15 cellular contexts compared by ENCODE assay signal in genomic region chr11:130738618-130739017, GRCh38.
A peak's percentile ranks its signal among the peaks of the same experiment; 100 is the strongest.
DNase-seq lines count a peak whose midpoint lies in the region; ATAC-seq, FAIRE-seq and TF ChIP-seq lines count a peak whose summit lies in the region.
"Had no signal": no experiment of that assay in that cellular context is flagged by ENCODE, and none has a peak within 500 bp of the region (broad histone marks: within the 10 kb centered on the region; RNA-seq: fewer than 3 reads in every experiment).

No MANE protein-coding gene starts in this region.

- dilution Hi-C loops in keratinocyte (cut with MboI; ENCODE audit: extremely low pct_ligation_motif_present, low sequenced_read_pairs), result no loop called here

- H3K4me3 ChIP-seq in heart left ventricle (peak overlapping the region in 1 of 12 donors; percentile 12), adrenal gland (no peak overlapping the region), keratinocyte (ENCODE audit: control insufficient read depth in 2 of 3, extremely low read depth in 1 of 3, insufficient read depth in 2 of 3, low read depth in 1 of 3, low read length in 3 of 3) (no peak overlapping the region), upper lobe of right lung (no peak overlapping the region), pancreas (no peak overlapping the region)
- H3K4me3 ChIP-seq: A549, prostate gland had no signal

- no peaks in the 10 kb centered on the region for H3K79me2 ChIP-seq in keratinocyte (ENCODE audit: control insufficient read depth, insufficient read depth, low read length)

- H4K20me1 ChIP-seq in keratinocyte (ENCODE audit: control insufficient read depth, extremely low read depth, insufficient read depth, low read length), result no peaks in the 10 kb centered on the region

- H2AFZ ChIP-seq in keratinocyte (ENCODE audit: control insufficient read depth, low read length), result peak overlapping the region; percentile 85

- TF ChIP-seq POLR2A in heart left ventricle (IDR thresholded peaks at IDR 0.05) (no peak), adrenal gland (IDR thresholded peaks at IDR 0.05) (no peak)

- H3K27ac ChIP-seq in heart left ventricle (peak overlapping the region in 9 of 12 donors; percentile 7 to 74 (median 54)), adrenal gland (peak overlapping the region in 3 of 5 donors; percentile 6 to 78 (median 24)), keratinocyte (ENCODE audit: control insufficient read depth, insufficient read depth, low read length) (no peak overlapping the region), upper lobe of right lung (peak overlapping the region; percentile 28), pancreas (no peak overlapping the region)
- H3K27ac ChIP-seq: A549, prostate gland had no signal

- H3K36me3 ChIP-seq in heart left ventricle, result no peaks in the 10 kb centered on the region
- no peaks in the 10 kb centered on the region for H3K36me3 ChIP-seq in adrenal gland (replicated peaks in 1 of 2)
- no peaks in the 10 kb centered on the region for H3K36me3 ChIP-seq in keratinocyte (ENCODE audit: control insufficient read depth in 2 of 2, extremely low read depth in 1 of 2, insufficient read depth in 2 of 2, low read length in 2 of 2)
- H3K36me3 ChIP-seq in upper lobe of right lung, result no peaks in the 10 kb centered on the region
- H3K36me3 ChIP-seq in pancreas, result no peaks in the 10 kb centered on the region
- H3K36me3 ChIP-seq: prostate gland had no signal

- WGBS in heart left ventricle, 4 donors, result 79 to 86% (median 80%) methylated on average over 4 of the region's 4 CpGs
- 31 to 49% (median 42%) methylated on average over 4 of the region's 4 CpGs for WGBS in adrenal gland, 4 donors
- 54 to 60% methylated on average over 4 of the region's 4 CpGs for WGBS in pancreas, 2 donors

- H3K9me1 ChIP-seq in keratinocyte (ENCODE audit: control insufficient read depth, extremely low read depth, insufficient read depth, low read length), result no peaks in the 10 kb centered on the region

- H3K9ac ChIP-seq in keratinocyte (ENCODE audit: control insufficient read depth, extremely low read depth, insufficient read depth, low read length), result no peak overlapping the region

- peak overlapping the region; percentile 68 for H3K4me2 ChIP-seq in keratinocyte (ENCODE audit: control insufficient read depth, extremely low read depth, insufficient read depth, low read depth, low read length)
- H3K4me2 ChIP-seq: A549 had no signal

- TF ChIP-seq CTCF in heart left ventricle (IDR thresholded peaks at IDR 0.05) (no peak), adrenal gland (IDR thresholded peaks at IDR 0.05) (no peak), keratinocyte (optimal IDR thresholded peaks at IDR 0.05 in 1 of 3, IDR thresholded peaks at IDR 0.05 in 1 of 3, conservative IDR thresholded peaks at IDR 0.05 in 1 of 3; ENCODE audit: extremely low read depth in 1 of 3, insufficient read depth in 2 of 3, low read length in 3 of 3) (no peak), upper lobe of right lung (IDR thresholded peaks at IDR 0.05) (no peak), pancreas (IDR thresholded peaks at IDR 0.05) (no peak)

- DNase-seq in heart left ventricle, result no peak
- DNase-seq in cardiac septum (ENCODE audit: low spot score), result no peak
- DNase-seq in adrenal gland, result no peak
- no peak for DNase-seq in keratinocyte (ENCODE audit: low read depth, low spot score)
- DNase-seq in upper lobe of right lung, result no peak
- no peak for DNase-seq in NCI-H2196 treated with DMSO at 0.1 percent for 48 hours (lab: John Stamatoyannopoulos, UW; ENCODE audit: unreplicated experiment)
- no peak for DNase-seq in pancreas
- DNase-seq: activated CD4-positive, alpha-beta T cell treated with anti-CD3 and anti-CD28 coated beads, Interleukin-2, amount 10 ng/mL, durations not matched to agents 7 days and 5 days; activated T-cell treated with anti-CD3 and anti-CD28 coated beads, Interleukin-2, amount 50 U/mL, for 1 hour; MV-4-11; substantia nigra had no signal

- FAIRE-seq in keratinocyte (lab: Jason Lieb, UNC), result no peak
- FAIRE-seq in pancreas (lab: Jason Lieb, UNC), result no peak
- FAIRE-seq: A549, H54 had no signal

- H3K27me3 ChIP-seq in heart left ventricle (no peaks in the 10 kb centered on the region), adrenal gland (no peaks in the 10 kb centered on the region), keratinocyte (ENCODE audit: control insufficient read depth, extremely low read depth, insufficient read depth, low read length) (no peaks in the 10 kb centered on the region), upper lobe of right lung (no peaks in the 10 kb centered on the region), pancreas (no peaks in the 10 kb centered on the region)

- intact Hi-C loops in heart left ventricle (cut with DNase I) (loop anchor here in 4 of 10 donors (5.0 to 10.0 kb wide), 4 partner anchors 214 to 301 kb away; no protein-coding TSS in a partner anchor), cardiac septum (cut with DNase I) (loop anchor here (5.0 kb wide), 1 partner anchor 66 kb away; no protein-coding TSS in a partner anchor), adrenal gland (cut with DNase I) (no loop called here), upper lobe of right lung (cut with DNase I) (no loop called here), pancreas (cut with DNase I) (no loop called here)

- H3K4me1 ChIP-seq in heart left ventricle, result peaks cover 3 to 24% (median 18%) of the 10 kb centered on the region in 12 donors
- no peaks in the 10 kb centered on the region for H3K4me1 ChIP-seq in adrenal gland (replicated peaks in 1 of 2)
- peaks cover 15% of the 10 kb centered on the region for H3K4me1 ChIP-seq in keratinocyte (ENCODE audit: control insufficient read depth, extremely low read depth, insufficient read depth, low read length)
- no peaks in the 10 kb centered on the region for H3K4me1 ChIP-seq in upper lobe of right lung
- no peaks in the 10 kb centered on the region for H3K4me1 ChIP-seq in pancreas
- H3K4me1 ChIP-seq: A549, prostate gland had no signal

- H3K9me3 ChIP-seq in heart left ventricle, result peaks cover 0 to 52% (median 18%) of the 10 kb centered on the region in 12 donors
- peaks cover 0 to 10% (median 0%) of the 10 kb centered on the region in 3 donors for H3K9me3 ChIP-seq in adrenal gland (replicated peaks in 1 of 3)
- H3K9me3 ChIP-seq in keratinocyte (ENCODE audit: control insufficient read depth, low read depth, low read length), result no peaks in the 10 kb centered on the region
- no peaks in the 10 kb centered on the region for H3K9me3 ChIP-seq in upper lobe of right lung
- no peaks in the 10 kb centered on the region for H3K9me3 ChIP-seq in pancreas
- H3K9me3 ChIP-seq: prostate gland had no signal

- peak in 1 of 4 donors; percentile 6 for ATAC-seq in heart left ventricle
- no peak for ATAC-seq in upper lobe of right lung
- no peak for ATAC-seq in GM21723 (IDR thresholded peaks at IDR 0.05; ENCODE audit: unreplicated experiment)
- ATAC-seq in pancreas, result no peak
- ATAC-seq: A549 had no signal

Comparison
In these comparisons a context has a peak if more than half of its experiments do, and no peak if none do; other contexts are left out.
1. H3K27ac ChIP-seq: peak in heart left ventricle (9 of 12), adrenal gland (3 of 5) and upper lobe of right lung (single experiment); none in keratinocyte (single experiment) and pancreas (0 of 4).